9 cellular contexts compared by ENCODE assay signal in the genomic region with DNA sequence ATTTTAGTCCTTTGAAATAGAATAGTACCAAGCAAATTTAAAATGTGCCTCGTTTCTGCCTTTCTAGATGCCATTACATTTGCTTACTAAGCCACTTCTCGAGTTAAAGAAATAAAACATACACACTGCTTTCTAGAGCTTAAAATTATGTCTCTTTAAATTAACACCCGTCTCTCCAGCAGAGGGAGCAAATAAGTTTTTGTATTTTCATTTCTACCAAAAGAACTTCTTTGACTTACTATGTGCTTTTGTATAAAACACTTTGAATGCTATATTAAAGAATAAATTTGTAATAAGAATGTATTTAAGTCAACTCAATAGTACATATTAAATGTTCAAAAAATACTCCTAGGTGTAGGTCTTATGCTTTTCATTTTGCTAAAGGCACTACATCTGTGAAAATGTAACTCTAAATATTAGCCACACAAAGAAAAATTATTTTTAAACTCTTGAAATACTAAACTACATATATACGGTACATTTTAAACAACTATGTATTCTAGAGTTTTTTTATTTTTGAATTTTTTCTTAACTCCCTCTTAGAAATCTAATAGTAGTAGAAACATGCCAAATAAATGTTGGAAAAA.
DNase-seq lines count a peak whose midpoint lies in the region; ATAC-seq and TF ChIP-seq lines count a peak whose summit lies in the region.
"Had no signal": no experiment of that assay in that cellular context is flagged by ENCODE, and none has a peak within 500 bp of the region (broad histone marks: within the 10 kb centered on the region; RNA-seq: fewer than 3 reads in every experiment).

No MANE protein-coding gene starts in this region.

- no peaks in the 10 kb centered on the region for H3K9me2 ChIP-seq in hepatocyte (replicated peaks; ENCODE audit: insufficient read depth)

- intact Hi-C loops in Calu3 (cut with micrococcal nuclease; ENCODE audit: unreplicated experiment), result loop anchor here (5.0 to 10.0 kb wide), 2 partner anchors 107 to 169 kb away; no protein-coding TSS in a partner anchor

- CTCF ChIA-PET in Calu3 (lab: Charles Lee), result interaction anchor here (1.4 kb wide), 1 partner anchor 107 kb away, joined by 13 read pairs; no protein-coding TSS in a partner anchor

- BruUV-seq in Calu3 (replicated peaks; lab: Mats Ljungman, UMichigan), result no TSS peak

- no peaks in the 10 kb centered on the region for H3K27me3 Mint-ChIP-seq in Calu3 (ENCODE audit: unreplicated experiment)
- H3K27me3 Mint-ChIP-seq: activated naive CD4-positive, alpha-beta T cell treated with anti-CD3 and anti-CD28 coated beads, Interleukin-2, amount 50 U/mL, for 24 hours had no signal

- H3K27ac Mint-ChIP-seq in Calu3 (ENCODE audit: unreplicated experiment), result no peak overlapping the region
- H3K27ac Mint-ChIP-seq: activated naive CD4-positive, alpha-beta T cell treated with anti-CD3 and anti-CD28 coated beads, Interleukin-2, amount 50 U/mL, for 24 hours had no signal

- H3K36me3 ChIP-seq in BE2C (no peaks in the 10 kb centered on the region), H7 (replicated peaks; ENCODE audit: control insufficient read depth, insufficient read depth, low read length) (no peaks in the 10 kb centered on the region), hepatocyte (replicated peaks; ENCODE audit: insufficient read depth, low read depth) (no peaks in the 10 kb centered on the region)

- no peak for DNase-seq in BE2C
- peak; percentile 8 for DNase-seq in H7
- DNase-seq in SK-N-DZ (ENCODE audit: low spot score), result peak; percentile 25
- peak; percentile 20 for DNase-seq in hepatocyte (ENCODE audit: low spot score)
- DNase-seq in Calu3, result no peak
- no peak for DNase-seq in stimulated activated CD4-positive, alpha-beta T cell treated with anti-CD3 and anti-CD28 coated beads, Interleukin-2, amount 100 ng/mL, for 48 hours
- no peak for DNase-seq in activated CD4-positive, alpha-beta T cell treated with anti-CD3 and anti-CD28 coated beads for 48 hours

- H3K27me3 ChIP-seq in BE2C (no peaks in the 10 kb centered on the region), H7 (ENCODE audit: control insufficient read depth, insufficient read depth, low read length) (no peaks in the 10 kb centered on the region), hepatocyte (no peaks in the 10 kb centered on the region)

- peak; percentile 48 for TF ChIP-seq CTCF in BE2C (IDR thresholded peaks at IDR 0.05; ENCODE audit: low read depth, low read length)
- TF ChIP-seq CTCF in hepatocyte (IDR thresholded peaks at IDR 0.05; ENCODE audit: poor library complexity), result peak; percentile 53
- no peak for TF ChIP-seq CTCF in Calu3 (IDR thresholded peaks at IDR 0.05; ENCODE audit: unreplicated experiment)

- H3K4me2 ChIP-seq in hepatocyte, result no peak overlapping the region

- H3K4me3 Mint-ChIP-seq in Calu3 (ENCODE audit: low read depth, unreplicated experiment), result no peak overlapping the region
- H3K4me3 Mint-ChIP-seq: activated naive CD4-positive, alpha-beta T cell treated with anti-CD3 and anti-CD28 coated beads, Interleukin-2, amount 50 U/mL, for 24 hours had no signal

- no peaks in the 10 kb centered on the region for H3K79me2 ChIP-seq in hepatocyte

- H3K36me3 Mint-ChIP-seq in Calu3 (ENCODE audit: insufficient read depth, unreplicated experiment), result no peaks in the 10 kb centered on the region
- H3K36me3 Mint-ChIP-seq: activated naive CD4-positive, alpha-beta T cell treated with anti-CD3 and anti-CD28 coated beads, Interleukin-2, amount 50 U/mL, for 24 hours had no signal

- ATAC-seq in HG03097 (IDR thresholded peaks at IDR 0.05; ENCODE audit: low FRiP score, unreplicated experiment), result no peak

- H3K4me3 ChIP-seq in BE2C (ENCODE audit: low read depth, low read length), result no peak overlapping the region
- no peak overlapping the region for H3K4me3 ChIP-seq in H7 (ENCODE audit: insufficient read depth, low read depth, low read length)
- no peak overlapping the region for H3K4me3 ChIP-seq in hepatocyte

- no peak overlapping the region for H2AFZ ChIP-seq in hepatocyte

- no peaks in the 10 kb centered on the region for H3K9me3 Mint-ChIP-seq in Calu3 (ENCODE audit: low read depth, unreplicated experiment)
- H3K9me3 Mint-ChIP-seq: activated naive CD4-positive, alpha-beta T cell treated with anti-CD3 and anti-CD28 coated beads, Interleukin-2, amount 50 U/mL, for 24 hours had no signal

- H3K27ac ChIP-seq in hepatocyte, result no peak overlapping the region

- H3K9me3 ChIP-seq in BE2C (no peaks in the 10 kb centered on the region), hepatocyte (ENCODE audit: low read depth) (no peaks in the 10 kb centered on the region)

- no peaks in the 10 kb centered on the region for H4K20me1 ChIP-seq in hepatocyte (ENCODE audit: insufficient read depth, poor library complexity, severe bottlenecking)

- H3K4me1 Mint-ChIP-seq in Calu3 (ENCODE audit: low read depth, unreplicated experiment), result no peaks in the 10 kb centered on the region
- H3K4me1 Mint-ChIP-seq: activated naive CD4-positive, alpha-beta T cell treated with anti-CD3 and anti-CD28 coated beads, Interleukin-2, amount 50 U/mL, for 24 hours had no signal

- WGBS in hepatocyte (ENCODE audit: low lambda C conversion rate, missing lambda C conversion rate), result 35% methylated on average over 4 of the region's 4 CpGs

- peaks cover 6% of the 10 kb centered on the region; the same call in 1 of the 2 replicates for H3K4me1 ChIP-seq in BE2C
- no peaks in the 10 kb centered on the region for H3K4me1 ChIP-seq in hepatocyte (ENCODE audit: insufficient read depth)

Comparison
In these comparisons a context has a peak if more than half of its experiments do, and no peak if none do; other contexts are left out.
1. DNase-seq: peak in H7 (single experiment), SK-N-DZ (single experiment) and hepatocyte (single experiment); none in BE2C (single experiment), Calu3 (single experiment), stimulated activated CD4-positive, alpha-beta T cell treated with anti-CD3 and anti-CD28 coated beads, Interleukin-2, amount 100 ng/mL, for 48 hours (0 of 2) and activated CD4-positive, alpha-beta T cell treated with anti-CD3 and anti-CD28 coated beads for 48 hours (single experiment).